18 cellular contexts compared by ENCODE assay signal in the genomic region with DNA sequence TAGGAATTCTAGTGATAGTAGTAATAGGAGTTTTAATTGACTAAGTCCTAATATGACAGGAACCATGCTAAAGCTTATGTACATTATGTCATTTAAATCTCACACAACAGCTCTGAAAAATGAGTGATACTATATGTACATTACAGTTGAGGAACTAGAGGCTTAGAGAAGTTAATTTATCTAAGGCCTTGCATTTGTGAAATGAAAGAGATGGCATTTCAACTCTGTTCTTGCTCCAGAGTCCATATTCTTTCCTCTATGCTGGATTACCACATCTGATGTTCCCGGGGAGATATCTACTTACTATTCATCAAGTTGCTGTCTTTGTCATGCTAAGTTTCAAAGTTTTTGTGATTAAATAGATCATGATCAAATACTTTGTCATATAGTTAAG. TPM values are rescaled to one million over a fixed set of nuclear protein-coding genes. Genes with fewer than 3 reads are reported as not detected.
DNase-seq lines count a peak whose midpoint lies in the region; ATAC-seq and TF ChIP-seq lines count a peak whose summit lies in the region.
"Had no signal": no experiment of that assay in that cellular context is flagged by ENCODE, and none has a peak within 500 bp of the region (broad histone marks: within the 10 kb centered on the region; RNA-seq: fewer than 3 reads in every experiment).

No MANE protein-coding gene starts in this region.

- H3K4me1 ChIP-seq in HCT116 (ENCODE audit: control insufficient read depth in 1 of 2, insufficient read depth in 2 of 2, low read length in 2 of 2) (peaks cover 20 to 46% of the 10 kb centered on the region in 2 experiments), esophagus muscularis mucosa (peaks cover 36 to 67% (median 47%) of the 10 kb centered on the region in 4 donors), gastrocnemius medialis (peaks cover 39 to 60% of the 10 kb centered on the region in 2 donors)
- H3K4me1 ChIP-seq: testis had no signal

- H3K27ac ChIP-seq in HCT116 (ENCODE audit: low read depth, low read length) (peak overlapping the region; percentile 27; the same call in 1 of the 2 replicates), SK-N-MC (peak overlapping the region; percentile 67), esophagus muscularis mucosa (replicated peaks in 1 of 4) (peak overlapping the region in 3 of 4 donors; percentile 23 to 55 (median 38)), gastrocnemius medialis (peak overlapping the region; percentile 24 to 45 (median 27))
- H3K27ac ChIP-seq: BLaER1, parathyroid adenoma, testis had no signal

- no peaks in the 10 kb centered on the region for H3K27me3 Mint-ChIP-seq in activated CD8-positive, alpha-beta T cell treated with anti-CD3 and anti-CD28 coated beads, Interleukin-2, amount 10 ng/mL, durations not matched to agents 7 days and 5 days (ENCODE audit: low read depth)

- RAD21 ChIA-PET in HCT116 (lab: Charles Lee; ENCODE audit: low non-redundant PET in 1 of 2, low total read pairs in 2 of 2, uncharacterized antibody in 2 of 2, unreplicated experiment in 2 of 2), result no interaction called here

- WGBS in esophagus muscularis mucosa, result 75% methylated on average over 1 of the region's 1 CpG

- TF ChIP-seq POLR2A in HCT116 (IDR thresholded peaks at IDR 0.05; ENCODE audit: borderline replicate concordance, extremely low read depth, insufficient read depth, insufficient read length) (no peak), esophagus muscularis mucosa (IDR thresholded peaks at IDR 0.05; ENCODE audit: low read depth) (no peak), gastrocnemius medialis (IDR thresholded peaks at IDR 0.05) (no peak)

- no peaks in the 10 kb centered on the region for H3K9me3 Mint-ChIP-seq in activated CD8-positive, alpha-beta T cell treated with anti-CD3 and anti-CD28 coated beads, Interleukin-2, amount 10 ng/mL, durations not matched to agents 7 days and 5 days (ENCODE audit: insufficient read depth)
- H3K9me3 Mint-ChIP-seq: endodermal cell had no signal

- no peak overlapping the region for H3K4me3 Mint-ChIP-seq in activated CD8-positive, alpha-beta T cell treated with anti-CD3 and anti-CD28 coated beads, Interleukin-2, amount 10 ng/mL, durations not matched to agents 7 days and 5 days
- H3K4me3 Mint-ChIP-seq: endodermal cell had no signal

- no peak for DNase-seq in HCT116 (ENCODE audit: low read depth, low spot score)
- no peak for DNase-seq in SK-N-MC (ENCODE audit: low read depth, low spot score)
- no peak for DNase-seq in esophagus muscularis mucosa (ENCODE audit: extremely low spot score)
- DNase-seq in gastrocnemius medialis, result no peak
- DNase-seq in activated CD8-positive, alpha-beta T cell treated with anti-CD3 and anti-CD28 coated beads, Interleukin-2, amount 10 ng/mL, durations not matched to agents 7 days and 5 days, result no peak
- DNase-seq in NK-92 (lab: John Stamatoyannopoulos, UW; ENCODE audit: unreplicated experiment), result no peak
- DNase-seq: amniotic stem cell, endodermal cell, H7, small intestine, T-helper 2 cell, testis had no signal

- in situ Hi-C loops in gastrocnemius medialis (cut with MboI; ENCODE audit: low sequenced_read_pairs in 4 of 4), result no loop called here

- no peaks in the 10 kb centered on the region for H3K9me2 ChIP-seq in HCT116 (ENCODE audit: insufficient read depth)

- H3K36me3 Mint-ChIP-seq in activated CD8-positive, alpha-beta T cell treated with anti-CD3 and anti-CD28 coated beads, Interleukin-2, amount 10 ng/mL, durations not matched to agents 7 days and 5 days (ENCODE audit: low read depth), result peaks cover 23% of the 10 kb centered on the region

- TF ChIP-seq CTCF in HCT116 (IDR thresholded peaks at IDR 0.05 in 2 of 3, conservative IDR thresholded peaks at IDR 0.05 in 1 of 3; ENCODE audit: borderline replicate concordance in 1 of 3, insufficient read depth in 1 of 3, low read depth in 2 of 3, low read length in 2 of 3), result no peak
- TF ChIP-seq CTCF in esophagus muscularis mucosa (IDR thresholded peaks at IDR 0.05), result no peak
- TF ChIP-seq CTCF in gastrocnemius medialis (IDR thresholded peaks at IDR 0.05 in 4 of 5, conservative IDR thresholded peaks at IDR 0.05 in 1 of 5), result no peak

- ATAC-seq in HCT116 (no peak), gastrocnemius medialis (peak in 1 of 2 donors; percentile 52), HG02571 (IDR thresholded peaks at IDR 0.05; ENCODE audit: unreplicated experiment) (no peak), GM19455 (IDR thresholded peaks at IDR 0.05; ENCODE audit: unreplicated experiment) (no peak)
- no peak for ATAC-seq in activated CD8-positive, alpha-beta T cell treated with anti-CD3 and anti-CD28 coated beads, Interleukin-2, amount 10 ng/mL, durations not matched to agents 7 days and 5 days
- ATAC-seq: activated CD4-positive, CD25-positive, alpha-beta regulatory T cell treated with anti-CD3 and anti-CD28 coated beads, Interleukin-2, amount 50 U/mL, for 24 hours; Right ventricle myocardium inferior had no signal

- H3K27ac Mint-ChIP-seq in activated CD8-positive, alpha-beta T cell treated with anti-CD3 and anti-CD28 coated beads, Interleukin-2, amount 10 ng/mL, durations not matched to agents 7 days and 5 days, result no peak overlapping the region
- H3K27ac Mint-ChIP-seq: endodermal cell had no signal

- H3K9me3 ChIP-seq in HCT116 (ENCODE audit: control insufficient read depth in 1 of 2, insufficient read depth in 1 of 2, low read depth in 1 of 2, low read length in 2 of 2) (no peaks in the 10 kb centered on the region), SK-N-MC (ENCODE audit: low read depth, low read length) (no peaks in the 10 kb centered on the region), esophagus muscularis mucosa (no peaks in the 10 kb centered on the region), gastrocnemius medialis (no peaks in the 10 kb centered on the region)
- H3K9me3 ChIP-seq: BLaER1, testis had no signal

- H2AFZ ChIP-seq in HCT116 (ENCODE audit: low read depth, low read length, poor library complexity, severe bottlenecking), result no peak overlapping the region
- H2AFZ ChIP-seq: parathyroid adenoma had no signal

- POLR2A ChIA-PET in HCT116 (lab: Charles Lee), result no interaction called here
- POLR2A ChIA-PET in activated CD8-positive, alpha-beta T cell treated with anti-CD3 and anti-CD28 coated beads, Interleukin-2, amount 10 ng/mL, durations not matched to agents 7 days and 5 days (lab: Charles Lee), result no interaction called here

- H3K4me2 ChIP-seq in HCT116 (ENCODE audit: low read length), result no peak overlapping the region
- H3K4me2 ChIP-seq: BLaER1 had no signal

- H3K79me2 ChIP-seq in HCT116 (ENCODE audit: insufficient read depth, low read length), result peaks cover 97% of the 10 kb centered on the region

- peaks cover 12% of the 10 kb centered on the region; the same call in 1 of the 2 replicates for H4K20me1 ChIP-seq in HCT116 (ENCODE audit: insufficient read depth)

- H3K9ac ChIP-seq in HCT116 (ENCODE audit: low read length) (no peak overlapping the region), SK-N-MC (ENCODE audit: insufficient read length) (no peak overlapping the region)
- H3K9ac ChIP-seq: BLaER1, parathyroid adenoma had no signal

- TF ChIP-seq RAD21 in HCT116 (IDR thresholded peaks at IDR 0.05; ENCODE audit: low read depth), result no peak

- no peak overlapping the region for H3K4me3 ChIP-seq in HCT116 (replicated peaks in 1 of 2; ENCODE audit: low read depth in 1 of 2, low read length in 2 of 2)
- H3K4me3 ChIP-seq in SK-N-MC, result 0 out of 2 replicates have a peak overlapping the region, but pooled peaks have one; percentile 18
- no peak overlapping the region for H3K4me3 ChIP-seq in esophagus muscularis mucosa
- no peak overlapping the region for H3K4me3 ChIP-seq in gastrocnemius medialis
- H3K4me3 ChIP-seq: BLaER1, testis had no signal

- H3K4me1 Mint-ChIP-seq in activated CD8-positive, alpha-beta T cell treated with anti-CD3 and anti-CD28 coated beads, Interleukin-2, amount 10 ng/mL, durations not matched to agents 7 days and 5 days (ENCODE audit: low read depth), result peaks cover 61% of the 10 kb centered on the region

- intact Hi-C loops in HCT116 (cut with micrococcal nuclease), result no loop called here
- intact Hi-C loops in esophagus muscularis mucosa (cut with DNase I), result no loop called here
- intact Hi-C loops in gastrocnemius medialis (cut with DNase I; ENCODE audit: low total_unique reads), result loop anchor here (10.0 kb wide), 2 partner anchors 133 to 357 kb away; a partner anchor contains a TSS

- CTCF ChIA-PET in HCT116 (lab: Charles Lee), result no interaction called here
- CTCF ChIA-PET in activated CD8-positive, alpha-beta T cell treated with anti-CD3 and anti-CD28 coated beads, Interleukin-2, amount 10 ng/mL, durations not matched to agents 7 days and 5 days (lab: Charles Lee), result interaction anchor here (0.9 to 1.2 kb wide), 4 partner anchors 18 to 233 kb away, joined by 3 to 5 read pairs (median 4); no protein-coding TSS in a partner anchor

- no peak for TF ChIP-seq EP300 in esophagus muscularis mucosa (IDR thresholded peaks at IDR 0.05)

- H3K36me3 ChIP-seq in HCT116 (ENCODE audit: control insufficient read depth in 1 of 2, insufficient read depth in 2 of 2, low read length in 2 of 2), result no peaks in the 10 kb centered on the region
- no peaks in the 10 kb centered on the region for H3K36me3 ChIP-seq in SK-N-MC (ENCODE audit: insufficient read depth, low read length)
- H3K36me3 ChIP-seq in esophagus muscularis mucosa, result no peaks in the 10 kb centered on the region
- H3K36me3 ChIP-seq in gastrocnemius medialis, result no peaks in the 10 kb centered on the region

- H3K27me3 ChIP-seq in HCT116 (ENCODE audit: insufficient read depth, low read length), result no peaks in the 10 kb centered on the region
- no peaks in the 10 kb centered on the region for H3K27me3 ChIP-seq in esophagus muscularis mucosa
- no peaks in the 10 kb centered on the region for H3K27me3 ChIP-seq in gastrocnemius medialis
- H3K27me3 ChIP-seq: testis had no signal

- no TSS peak for BruUV-seq in HCT116 (replicated peaks; lab: Mats Ljungman, UMichigan)

TF ChIP-seq in HCT116, 20 proteins besides CTCF, POLR2A, EP300 and RAD21 (continues in another document):
- TF ChIP-seq, protein P1, sequence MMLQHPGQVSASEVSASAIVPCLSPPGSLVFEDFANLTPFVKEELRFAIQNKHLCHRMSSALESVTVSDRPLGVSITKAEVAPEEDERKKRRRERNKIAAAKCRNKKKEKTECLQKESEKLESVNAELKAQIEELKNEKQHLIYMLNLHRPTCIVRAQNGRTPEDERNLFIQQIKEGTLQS (IDR thresholded peaks at IDR 0.05), result no peak
- TF ChIP-seq SRF (IDR thresholded peaks at IDR 0.05; ENCODE audit: low read depth) (no peak), ZFX (IDR thresholded peaks at IDR 0.05) (no peak)

RNA-seq across cellular contexts. Expression of a gene that starts 5.7 kb away (rescaled TPM):
- 66.6 TPM for total RNA-seq in HCT116 (2021; ENCODE audit: unreplicated experiment)
- 13.4 and 16.7 TPM in 2 replicates for polyA plus RNA-seq in HCT116 (2012)
- total RNA-seq in esophagus muscularis mucosa, result 10 to 100 TPM; 26.3 to 46.1 (median 37.0) TPM
- total RNA-seq in gastrocnemius medialis, result 10 to 100 TPM; 23.1 to 30.9 (median 26.2) TPM
- total RNA-seq in activated CD8-positive, alpha-beta T cell treated with anti-CD3 and anti-CD28 coated beads, Interleukin-2, amount 10 ng/mL, durations not matched to agents 7 days and 5 days, result 10 to 100 TPM; 65.9 to 67.9 TPM
